In the genomic region with DNA sequence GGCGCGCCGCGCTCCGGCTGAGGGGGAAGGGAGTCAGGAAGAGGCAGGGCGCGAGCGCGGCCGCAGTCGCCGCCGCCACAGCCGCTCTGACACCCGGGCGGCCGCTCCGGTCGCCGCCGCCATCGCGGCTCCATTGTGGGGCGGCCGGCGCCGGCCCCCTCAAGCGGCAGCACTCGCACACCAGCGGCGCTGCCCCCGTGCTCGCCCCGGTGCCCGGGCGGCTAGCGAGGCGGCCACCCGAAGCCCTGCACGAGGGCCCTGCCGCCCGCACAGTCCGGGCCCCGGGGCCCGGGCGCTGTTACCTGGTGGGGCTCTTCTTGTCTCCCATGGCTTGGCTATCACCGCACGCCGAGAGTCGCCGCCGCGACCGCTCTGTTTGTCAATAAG, we compare ENCODE assay signal across 8 cellular contexts. TPM values are rescaled to one million over a fixed set of nuclear protein-coding genes. Genes with fewer than 3 reads are reported as not detected.
A peak's percentile ranks its signal among the peaks of the same experiment; 100 is the strongest.
DNase-seq lines count a peak whose midpoint lies in the region; ATAC-seq and TF ChIP-seq lines count a peak whose summit lies in the region.

No MANE protein-coding gene starts in this region.

- H4K20me1 ChIP-seq in BLaER1, result peaks cover 46% of the 10 kb centered on the region

- no peak overlapping the region for H3K4me2 ChIP-seq in BLaER1

- H3K9me3 ChIP-seq in BLaER1 (no peaks in the 10 kb centered on the region), mucosa of rectum (ENCODE audit: control insufficient read depth in 2 of 2, low read length in 2 of 2) (no peaks in the 10 kb centered on the region)

- TF ChIP-seq CTCF in cardiac fibroblast (IDR thresholded peaks at IDR 0.05; ENCODE audit: low read depth, low read length), result no peak

- H3K36me3 ChIP-seq in BLaER1 (peaks cover 26% of the 10 kb centered on the region), mucosa of rectum (ENCODE audit: control insufficient read depth in 2 of 2, insufficient read depth in 2 of 2, low read length in 2 of 2) (peaks cover 0 to 8% of the 10 kb centered on the region in 2 donors)

- H3K4me1 ChIP-seq in BLaER1 (peaks cover 36% of the 10 kb centered on the region), mucosa of rectum (ENCODE audit: control insufficient read depth in 2 of 2, insufficient read depth in 2 of 2, low read length in 2 of 2) (peaks cover 6 to 8% of the 10 kb centered on the region in 2 donors)

- H3K9ac ChIP-seq in BLaER1 (peak overlapping the region; percentile 91), mucosa of rectum (ENCODE audit: low read depth in 1 of 2, low read length in 2 of 2) (peak overlapping the region; percentile 63 to 73)

- H3K27ac ChIP-seq in BLaER1 (peak overlapping the region; percentile 95), mucosa of rectum (ENCODE audit: low read depth in 2 of 2, low read length in 2 of 2) (peak overlapping the region; percentile 82 to 86)

- H3K27me3 ChIP-seq in BLaER1 (no peaks in the 10 kb centered on the region), mucosa of rectum (ENCODE audit: control insufficient read depth in 2 of 2, insufficient read depth in 2 of 2, low read length in 2 of 2) (no peaks in the 10 kb centered on the region)

- DNase-seq in HuH-7 (ENCODE audit: low spot score), result peak; percentile 19
- no peak for DNase-seq in cardiac fibroblast (ENCODE audit: low read depth in 2 of 2)
- DNase-seq in HT-29 (ENCODE audit: low spot score), result no peak
- no peak for DNase-seq in putamen (ENCODE audit: low spot score)
- no peak for DNase-seq in cerebellar nuclear complex (lab: John Stamatoyannopoulos, UW)

- ATAC-seq in GM21360 (IDR thresholded peaks at IDR 0.05; ENCODE audit: unreplicated experiment), result peak; percentile 32

- H3K4me3 ChIP-seq in BLaER1 (peak overlapping the region; percentile 89), cardiac fibroblast (replicated peaks in 1 of 2; ENCODE audit: low read depth in 2 of 2, low read length in 2 of 2) (peak overlapping the region; percentile 52 to 78), mucosa of rectum (ENCODE audit: low read length in 2 of 2) (peak overlapping the region; percentile 79 to 81)

RNA-seq across cellular contexts. Expression of a gene that starts 0.2 kb away (rescaled TPM):
- 6.8 and 11.1 TPM in 2 replicates for total RNA-seq in HT-29 (2014; rRNA removed; shearing (Covaris generic))
